In genomic region chr6:139457482-139457881, GRCh38 we compare ENCODE assay signal across 18 cellular contexts.
"Had no signal": no experiment of that assay in that cellular context is flagged by ENCODE, and none has a peak within 500 bp of the region (broad histone marks: within the 10 kb centered on the region; RNA-seq: fewer than 3 reads in every experiment).

No MANE protein-coding gene starts in this region.

- H3K4me3 ChIP-seq: gastrocnemius medialis, heart left ventricle, lung, ovary, stomach, testis, upper lobe of left lung had no signal

- H3K27ac ChIP-seq: gastrocnemius medialis, heart left ventricle, ovary, stomach, testis, upper lobe of left lung had no signal

- H3K27ac Mint-ChIP-seq: dendritic cell treated with granulocyte-macrophage colony-stimulating factor and Interleukin-4, amounts not matched to agents 40 ng/mL and 50 ng/mL, for 4 days; mesothelial cell of epicardium had no signal

- H3K9me3 Mint-ChIP-seq: dendritic cell treated with granulocyte-macrophage colony-stimulating factor and Interleukin-4, amounts not matched to agents 40 ng/mL and 50 ng/mL, for 4 days; mesothelial cell of epicardium had no signal

- H3K4me1 ChIP-seq: gastrocnemius medialis, heart left ventricle, stomach, testis, upper lobe of left lung had no signal

- H3K27me3 ChIP-seq: gastrocnemius medialis, heart left ventricle, ovary, stomach, testis, upper lobe of left lung had no signal

- H3K36me3 Mint-ChIP-seq: mesothelial cell of epicardium had no signal

- ATAC-seq: activated CD4-positive, CD25-positive, alpha-beta regulatory T cell treated with anti-CD3 and anti-CD28 coated beads, Interleukin-2, amount 50 U/mL, for 24 hours; gastrocnemius medialis; heart left ventricle; left cardiac atrium; sciatic nerve had no signal

- H3K4me3 Mint-ChIP-seq: dendritic cell treated with granulocyte-macrophage colony-stimulating factor and Interleukin-4, amounts not matched to agents 40 ng/mL and 50 ng/mL, for 4 days; mesothelial cell of epicardium had no signal

- H3K9me3 ChIP-seq: gastrocnemius medialis, heart left ventricle, ovary, stomach, testis, upper lobe of left lung had no signal

- H3K36me3 ChIP-seq: gastrocnemius medialis, heart left ventricle, ovary, stomach, upper lobe of left lung had no signal

- H3K27me3 Mint-ChIP-seq: dendritic cell treated with granulocyte-macrophage colony-stimulating factor and Interleukin-4, amounts not matched to agents 40 ng/mL and 50 ng/mL, for 4 days had no signal

- DNase-seq: activated naive CD4-positive, alpha-beta T cell treated with Interleukin-2 at 50 U/mL for 16 hours; activated T-cell treated with anti-CD3 and anti-CD28 coated beads for 4 hours; aorta; effector memory CD4-positive, alpha-beta T cell; gastrocnemius medialis; heart left ventricle; left cardiac atrium; ovary; stimulated activated CD4-positive, alpha-beta T cell treated with anti-CD3 and anti-CD28 coated beads, Interleukin-1b, Interleukin-23, amount 100 ng/mL, for 48 hours; stomach; T1000; testis; upper lobe of left lung had no signal
